In the genomic region with DNA sequence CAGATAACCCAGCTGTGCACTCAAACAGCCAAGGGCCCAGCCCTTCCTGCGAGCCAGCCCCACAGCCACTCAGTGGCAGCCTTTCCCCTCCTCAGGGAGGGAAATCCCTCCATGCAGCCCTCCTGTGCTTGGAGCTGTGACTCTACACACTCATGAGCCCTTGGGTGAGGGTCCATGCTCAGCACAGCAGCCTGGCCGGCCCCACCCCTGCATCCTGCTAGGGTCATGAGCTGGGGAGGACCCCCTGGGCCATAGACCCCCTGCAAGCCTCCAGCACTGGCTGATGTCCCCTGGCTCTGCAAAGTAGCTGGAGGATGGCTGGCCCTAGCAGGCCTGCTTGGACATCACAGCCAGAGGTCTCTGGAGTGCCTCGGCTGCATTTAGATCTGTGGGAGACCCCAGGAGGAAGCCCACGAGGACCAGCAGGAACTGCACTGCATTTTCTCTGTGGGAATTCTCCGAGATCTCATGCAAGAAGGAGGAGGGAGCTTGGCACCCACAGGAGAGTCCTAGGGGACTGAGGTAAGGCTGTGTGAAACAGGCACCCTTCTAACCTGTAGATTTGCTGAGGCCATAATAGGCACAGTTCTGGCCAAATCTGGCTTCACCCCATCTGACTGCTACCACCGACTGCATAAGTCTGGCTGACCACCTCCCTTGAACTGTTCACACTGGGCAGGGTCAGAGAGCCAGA, we compare ENCODE assay signal across 19 cellular contexts. TPM values are rescaled to one million over a fixed set of nuclear protein-coding genes. Genes with fewer than 3 reads are reported as not detected.
"Had no signal": no experiment of that assay in that cellular context is flagged by ENCODE, and none has a peak within 500 bp of the region (broad histone marks: within the 10 kb centered on the region; RNA-seq: fewer than 3 reads in every experiment).

No MANE protein-coding gene starts in this region.

- H3K9me3 ChIP-seq: right lobe of liver, thyroid gland had no signal

- H3K4me3 ChIP-seq: right lobe of liver, thyroid gland had no signal

- H3K27me3 ChIP-seq: foreskin keratinocyte, right lobe of liver, thyroid gland had no signal

- H3K36me3 ChIP-seq: right lobe of liver, thyroid gland had no signal

- H3K4me3 Mint-ChIP-seq: stimulated activated naive B cell treated with anti-CD40 and anti-IgM and Interleukin-4, amounts not matched to agents 10 μg/mL and 1 μg/mL and 100 μg/mL, for 72 hours had no signal

- ATAC-seq: foreskin keratinocyte; right lobe of liver; stimulated activated naive B cell treated with anti-CD40 and anti-IgM and Interleukin-4, amounts not matched to agents 10 μg/mL and 1 μg/mL and 100 μg/mL, for 72 hours had no signal

- FAIRE-seq: endothelial cell of umbilical vein, urothelium cell line had no signal

- H3K9me3 Mint-ChIP-seq: activated naive CD4-positive, alpha-beta T cell treated with anti-CD3 and anti-CD28 coated beads, Interleukin-2, amount 50 U/mL, for 72 hours; stimulated activated naive B cell treated with anti-CD40 and anti-IgM and Interleukin-4, amounts not matched to agents 10 μg/mL and 1 μg/mL and 100 μg/mL, for 72 hours had no signal

- H3K4me1 ChIP-seq: foreskin keratinocyte, right lobe of liver, thyroid gland had no signal

- H3K36me3 Mint-ChIP-seq: activated naive CD4-positive, alpha-beta T cell treated with anti-CD3 and anti-CD28 coated beads, Interleukin-2, amount 50 U/mL, for 72 hours had no signal

- DNase-seq: activated CD4-positive, alpha-beta T cell treated with anti-CD3 and anti-CD28 coated beads for 1 hour; activated effector memory CD4-positive, alpha-beta T cell treated with anti-CD3 and anti-CD28 coated beads, Interleukin-2, amount 50 U/mL, for 16 hours; amniotic stem cell; foreskin keratinocyte; glutamatergic neuron; stimulated activated naive B cell treated with anti-CD40 and anti-IgM and Interleukin-4, amounts not matched to agents 10 μg/mL and 1 μg/mL and 100 μg/mL, for 72 hours; thyroid gland had no signal

- H3K27me3 Mint-ChIP-seq: stimulated activated naive B cell treated with anti-CD40 and anti-IgM and Interleukin-4, amounts not matched to agents 10 μg/mL and 1 μg/mL and 100 μg/mL, for 72 hours had no signal

- H3K27ac ChIP-seq: foreskin keratinocyte, right lobe of liver, thyroid gland, VCaP had no signal

RNA-seq across cellular contexts. Expression of a gene that starts 17.4 kb away (rescaled TPM):
- total RNA-seq: foreskin keratinocyte, osteocyte, SK-MEL-5 had no signal
- polyA plus RNA-seq: foreskin keratinocyte, neural cell had no signal

RNA-seq across cellular contexts. Expression of a gene that starts 37.0 kb away (rescaled TPM):
- total RNA-seq: activated naive CD4-positive, alpha-beta T cell treated with anti-CD3 and anti-CD28 coated beads, Interleukin-2, amount 50 U/mL, for 72 hours; cardiac septum; endothelial cell of umbilical vein; foreskin keratinocyte; liver; mesenteric fat pad; osteocyte; pulmonary artery endothelial cell; right lobe of liver; SK-MEL-5; thyroid gland had no signal
- polyA plus RNA-seq: endothelial cell of umbilical vein, foreskin keratinocyte, liver, neural cell had no signal

RNA-seq across cellular contexts. Expression of a gene that starts 55.5 kb away (rescaled TPM):
- total RNA-seq: activated naive CD4-positive, alpha-beta T cell treated with anti-CD3 and anti-CD28 coated beads, Interleukin-2, amount 50 U/mL, for 72 hours; foreskin keratinocyte; SK-MEL-5 had no signal
- polyA plus RNA-seq: foreskin keratinocyte had no signal
